22 cellular contexts compared by ENCODE assay signal in the genomic region with DNA sequence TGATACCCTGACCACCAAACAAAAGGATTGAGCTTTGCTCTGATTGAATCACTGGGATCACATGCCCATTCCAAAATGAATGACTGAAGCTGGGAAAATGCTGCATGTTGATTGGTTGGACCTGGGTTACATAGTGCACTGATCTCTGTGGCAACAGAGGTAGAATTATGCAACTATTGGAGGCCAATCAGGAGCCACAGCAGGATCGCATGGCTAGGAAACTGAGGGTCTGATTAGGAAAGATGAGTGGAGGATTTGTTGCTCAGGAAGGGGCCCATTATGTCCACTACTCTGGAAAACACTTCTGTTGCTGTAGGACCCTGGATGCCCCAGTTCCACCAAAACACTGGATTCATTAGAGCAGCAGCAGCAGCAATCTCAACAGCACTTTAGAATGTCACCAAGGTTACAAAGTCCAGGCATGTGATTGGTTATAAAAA. TPM values are rescaled to one million over a fixed set of nuclear protein-coding genes. Genes with fewer than 3 reads are reported as not detected.
A peak's percentile ranks its signal among the peaks of the same experiment; 100 is the strongest.
DNase-seq lines count a peak whose midpoint lies in the region; ATAC-seq and TF ChIP-seq lines count a peak whose summit lies in the region.
"Had no signal": no experiment of that assay in that cellular context is flagged by ENCODE, and none has a peak within 500 bp of the region (broad histone marks: within the 10 kb centered on the region; RNA-seq: fewer than 3 reads in every experiment).

No MANE protein-coding gene starts in this region.

- no peaks in the 10 kb centered on the region for H3K4me1 Mint-ChIP-seq in stimulated activated naive B cell treated with anti-CD40 and anti-IgM and Interleukin-4, amounts not matched to agents 10 μg/mL and 1 μg/mL and 100 μg/mL, for 72 hours
- H3K4me1 Mint-ChIP-seq: T-cell had no signal

- no peaks in the 10 kb centered on the region for H3K79me2 ChIP-seq in hepatocyte

- H3K9me3 ChIP-seq in hepatocyte (ENCODE audit: low read depth) = peaks cover 4% of the 10 kb centered on the region
- H3K9me3 ChIP-seq: vagina had no signal

- TF ChIP-seq CTCF in hepatocyte (IDR thresholded peaks at IDR 0.05; ENCODE audit: poor library complexity) (no peak), foreskin keratinocyte (conservative IDR thresholded peaks at IDR 0.05) (no peak)

- 89% methylated on average over 1 of the region's 1 CpG for WGBS in hepatocyte (ENCODE audit: low lambda C conversion rate, missing lambda C conversion rate)

- no peaks in the 10 kb centered on the region for H3K36me3 Mint-ChIP-seq in stimulated activated naive B cell treated with anti-CD40 and anti-IgM and Interleukin-4, amounts not matched to agents 10 μg/mL and 1 μg/mL and 100 μg/mL, for 72 hours
- H3K36me3 Mint-ChIP-seq: T-cell had no signal

- H3K4me3 Mint-ChIP-seq in stimulated activated naive B cell treated with anti-CD40 and anti-IgM and Interleukin-4, amounts not matched to agents 10 μg/mL and 1 μg/mL and 100 μg/mL, for 72 hours = no peak overlapping the region
- H3K4me3 Mint-ChIP-seq: activated CD8-positive, alpha-beta T cell treated with anti-CD3 and anti-CD28 coated beads for 36 hours; dendritic cell treated with granulocyte-macrophage colony-stimulating factor and Interleukin-4, amounts not matched to agents 40 ng/mL and 50 ng/mL, for 4 days; T-cell had no signal

- H3K4me3 ChIP-seq in hepatocyte = no peak overlapping the region
- H3K4me3 ChIP-seq: esophagus muscularis mucosa, GM23248, vagina had no signal

- no peak for TF ChIP-seq RAD21 in Ishikawa (IDR thresholded peaks at IDR 0.05; ENCODE audit: low read depth)

- no peaks in the 10 kb centered on the region for H3K9me2 ChIP-seq in hepatocyte (replicated peaks; ENCODE audit: insufficient read depth)

- no peak overlapping the region for H2AFZ ChIP-seq in hepatocyte
- H2AFZ ChIP-seq: GM23248 had no signal

- no peaks in the 10 kb centered on the region for H3K4me1 ChIP-seq in hepatocyte (ENCODE audit: insufficient read depth)
- H3K4me1 ChIP-seq in foreskin keratinocyte = no peaks in the 10 kb centered on the region
- H3K4me1 ChIP-seq: vagina had no signal

- DNase-seq in NCI-H2081 (lab: John Stamatoyannopoulos, UW) (peak; percentile 78 to 86), SK-MEL-5 (ENCODE audit: low read depth, low spot score) (peak; percentile 39), hepatocyte (ENCODE audit: low spot score) (peak; percentile 8), foreskin keratinocyte (no peak)
- no peak for DNase-seq in stimulated activated naive B cell treated with anti-CD40 and anti-IgM and Interleukin-4, amounts not matched to agents 10 μg/mL and 1 μg/mL and 100 μg/mL, for 72 hours
- DNase-seq: activated CD8-positive, alpha-beta T cell treated with anti-CD3 and anti-CD28 coated beads for 36 hours; activated effector memory CD4-positive, alpha-beta T cell treated with Interleukin-2 at 50 U/mL for 16 hours; GM23248; KBM-7; NCI-H226; posterior cingulate gyrus; stimulated activated CD4-positive, alpha-beta T cell treated with anti-CD3 and anti-CD28 coated beads, Interleukin-12 subunit alpha, Interleukin-12 subunit beta, amount 100 ng/mL, for 4 hours; T-cell; WERI-Rb-1 had no signal

- H3K27me3 Mint-ChIP-seq in stimulated activated naive B cell treated with anti-CD40 and anti-IgM and Interleukin-4, amounts not matched to agents 10 μg/mL and 1 μg/mL and 100 μg/mL, for 72 hours = peaks cover 0 to 3% of the 10 kb centered on the region in 2 donors
- H3K27me3 Mint-ChIP-seq: dendritic cell treated with granulocyte-macrophage colony-stimulating factor and Interleukin-4, amounts not matched to agents 40 ng/mL and 50 ng/mL, for 4 days; T-cell had no signal

- H4K20me1 ChIP-seq in hepatocyte (ENCODE audit: insufficient read depth, poor library complexity, severe bottlenecking) = no peaks in the 10 kb centered on the region

- peaks cover 6 to 10% of the 10 kb centered on the region in 2 donors for H3K9me3 Mint-ChIP-seq in stimulated activated naive B cell treated with anti-CD40 and anti-IgM and Interleukin-4, amounts not matched to agents 10 μg/mL and 1 μg/mL and 100 μg/mL, for 72 hours

- no peak overlapping the region for H3K27ac Mint-ChIP-seq in stimulated activated naive B cell treated with anti-CD40 and anti-IgM and Interleukin-4, amounts not matched to agents 10 μg/mL and 1 μg/mL and 100 μg/mL, for 72 hours
- H3K27ac Mint-ChIP-seq: activated CD8-positive, alpha-beta T cell treated with anti-CD3 and anti-CD28 coated beads for 36 hours; dendritic cell treated with granulocyte-macrophage colony-stimulating factor and Interleukin-4, amounts not matched to agents 40 ng/mL and 50 ng/mL, for 4 days; T-cell had no signal

- H3K4me2 ChIP-seq in hepatocyte = no peak overlapping the region

- H3K27ac ChIP-seq in hepatocyte (no peak overlapping the region), foreskin keratinocyte (no peak overlapping the region)
- H3K27ac ChIP-seq: esophagus muscularis mucosa, GM23248, vagina, WERI-Rb-1 had no signal

- ATAC-seq in GM21528 (IDR thresholded peaks at IDR 0.05; ENCODE audit: low FRiP score, unreplicated experiment) (no peak), foreskin keratinocyte (no peak), HG02938 (IDR thresholded peaks at IDR 0.05; ENCODE audit: unreplicated experiment) (no peak)
- ATAC-seq in stimulated activated naive B cell treated with anti-CD40 and anti-IgM and Interleukin-4, amounts not matched to agents 10 μg/mL and 1 μg/mL and 100 μg/mL, for 72 hours (replicated peaks) = no peak
- ATAC-seq: activated CD8-positive, alpha-beta T cell treated with anti-CD3 and anti-CD28 coated beads for 36 hours; left lobe of liver; Panc1; T-cell had no signal

- in situ Hi-C loops in SK-MEL-5 (cut with HindIII; ENCODE audit: low pct_unique_long_range_greater_than_20kb, low sequenced_read_pairs) = no loop called here

- TF ChIP-seq EP300 in Ishikawa (IDR thresholded peaks at IDR 0.05; ENCODE audit: borderline replicate concordance) = no peak

- H3K27me3 ChIP-seq in hepatocyte = no peaks in the 10 kb centered on the region
- H3K27me3 ChIP-seq in foreskin keratinocyte = no peaks in the 10 kb centered on the region
- H3K27me3 ChIP-seq: esophagus muscularis mucosa, vagina had no signal

- no peaks in the 10 kb centered on the region for H3K36me3 ChIP-seq in hepatocyte (replicated peaks; ENCODE audit: insufficient read depth, low read depth)
- H3K36me3 ChIP-seq: esophagus muscularis mucosa, vagina, WERI-Rb-1 had no signal

TF ChIP-seq in Ishikawa, 13 proteins besides CTCF, POLR2A, EP300 and RAD21:
- TF ChIP-seq, protein P1, sequence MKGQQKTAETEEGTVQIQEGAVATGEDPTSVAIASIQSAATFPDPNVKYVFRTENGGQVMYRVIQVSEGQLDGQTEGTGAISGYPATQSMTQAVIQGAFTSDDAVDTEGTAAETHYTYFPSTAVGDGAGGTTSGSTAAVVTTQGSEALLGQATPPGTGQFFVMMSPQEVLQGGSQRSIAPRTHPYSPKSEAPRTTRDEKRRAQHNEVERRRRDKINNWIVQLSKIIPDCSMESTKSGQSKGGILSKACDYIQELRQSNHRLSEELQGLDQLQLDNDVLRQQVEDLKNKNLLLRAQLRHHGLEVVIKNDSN (IDR thresholded peaks at IDR 0.05) = peak; percentile 61
- TF ChIP-seq FOXM1 (IDR thresholded peaks at IDR 0.05; ENCODE audit: borderline replicate concordance, low read depth) = no peak
- peak; percentile 89 for TF ChIP-seq CEBPB (IDR thresholded peaks at IDR 0.05)

RNA-seq across cellular contexts. Expression of a gene that starts 25.9 kb away (rescaled TPM):
- total RNA-seq in SK-MEL-5 (2014; rRNA removed; shearing (Covaris generic)) = not detected in 2 replicates
- not detected in 2 replicates for polyA plus RNA-seq in SK-MEL-5 (2015; cell fraction: cytosol; rRNA removed)
- not detected in 2 replicates for polyA plus RNA-seq in SK-MEL-5 (2015; cell fraction: nucleus; rRNA removed)
- total RNA-seq in hepatocyte (1.8 and 2.4 TPM in 2 replicates), foreskin keratinocyte (0.07 and 0.14 TPM in 2 replicates)
- polyA plus RNA-seq in hepatocyte (0.71 and 1.4 TPM in 2 replicates), foreskin keratinocyte (0.01 and 0.03 TPM in 2 replicates)
- total RNA-seq: GM23248 had no signal
- polyA plus RNA-seq: GM23248 had no signal

Comparison
In these comparisons a context has a peak if more than half of its experiments do, and no peak if none do; other contexts are left out.
1. DNase-seq: peak in NCI-H2081 (2 of 2), SK-MEL-5 (single experiment) and hepatocyte (single experiment); none in foreskin keratinocyte (0 of 2) and stimulated activated naive B cell treated with anti-CD40 and anti-IgM and Interleukin-4, amounts not matched to agents 10 μg/mL and 1 μg/mL and 100 μg/mL, for 72 hours (single experiment).